ENCODE assay signal across 8 cellular contexts in genomic region chr11:57644748-57645715, GRCh38. TPM values are rescaled to one million over a fixed set of nuclear protein-coding genes. Genes with fewer than 3 reads are reported as not detected.
DNase-seq lines count a peak whose midpoint lies in the region; ATAC-seq, FAIRE-seq and TF ChIP-seq lines count a peak whose summit lies in the region.

No MANE protein-coding gene starts in this region.

- DNase-seq in AG08396 (ENCODE audit: low spot score), result peak; percentile 81
- peak; percentile 72 for DNase-seq in GM18507 (ENCODE audit: extremely low spot score, insufficient read length, low read depth)
- peak; percentile 72 for DNase-seq in NT2/D1 (ENCODE audit: low read depth, low spot score)
- DNase-seq in activated CD8-positive, alpha-beta memory T cell treated with anti-CD3 and anti-CD28 coated beads, Interleukin-2, amount 50 U/mL, for 24 hours (ENCODE audit: extremely low read depth), result peak; percentile 59
- peak; percentile 83 to 90 for DNase-seq in erythroblast (lab: John Stamatoyannopoulos, UW)
- peak; percentile 70 for DNase-seq in natural killer cell
- peak; percentile 78 for DNase-seq in stimulated activated naive CD4-positive, alpha-beta T cell treated with Interleukin-2 at 50 U/mL for 16 hours (lab: John Stamatoyannopoulos, UW)

- no peaks in the 10 kb centered on the region for H3K36me3 Mint-ChIP-seq in natural killer cell

- FAIRE-seq in GM18507 (lab: Jason Lieb, UNC), result peak; percentile 80

- TF ChIP-seq CTCF in natural killer cell (IDR thresholded peaks at IDR 0.05), result peak; percentile 74

- ATAC-seq in HG03354 (IDR thresholded peaks at IDR 0.05; ENCODE audit: poor library complexity, severe bottlenecking, unreplicated experiment) (peak; percentile 61), natural killer cell (peak; percentile 56 to 84 (median 70))

- H3K4me1 Mint-ChIP-seq in natural killer cell, result peaks cover 26 to 35% of the 10 kb centered on the region in 2 donors

- H3K27me3 ChIP-seq in NT2/D1 (ENCODE audit: insufficient read depth, insufficient read length), result no peaks in the 10 kb centered on the region

- H3K4me3 ChIP-seq in NT2/D1 (ENCODE audit: insufficient read length, low read depth), result no peak overlapping the region

- no peaks in the 10 kb centered on the region for H3K9me3 ChIP-seq in NT2/D1 (ENCODE audit: insufficient read depth, low read length)

- H3K36me3 ChIP-seq in NT2/D1 (ENCODE audit: insufficient read depth, insufficient read length, low read length), result peaks cover 53% of the 10 kb centered on the region

- H3K4me1 ChIP-seq in NT2/D1 (ENCODE audit: insufficient read depth, insufficient read length), result peaks cover 34% of the 10 kb centered on the region

- H3K9me3 Mint-ChIP-seq in natural killer cell, result no peaks in the 10 kb centered on the region

- intact Hi-C loops in natural killer cell (cut with micrococcal nuclease), result loop anchor here (1.0 to 2.0 kb wide), 2 partner anchors 114 to 152 kb away; partner anchors contain the start of gene TIMM10

- H3K4me3 Mint-ChIP-seq in natural killer cell, result no peak overlapping the region

- H3K9ac ChIP-seq in NT2/D1 (ENCODE audit: insufficient read length, low read depth), result peak overlapping the region; percentile 18

- peak; percentile 1 for TF ChIP-seq POLR2A in erythroblast (IDR thresholded peaks at IDR 0.05; ENCODE audit: low read length)

- peaks cover 42 to 46% of the 10 kb centered on the region in 2 donors for H3K27me3 Mint-ChIP-seq in natural killer cell (ENCODE audit: low read depth in 2 of 2)

- H3K27ac Mint-ChIP-seq in natural killer cell, result peak overlapping the region in 1 of 2 donors; percentile 35

RNA-seq across cellular contexts. Expression of gene YPEL4, which starts 4.7 kb away (rescaled TPM):
- total RNA-seq in natural killer cell, result 1 to 10 TPM; 1.2 to 1.3 (median 1.2) TPM

RNA-seq across cellular contexts. Expression of gene CLP1, which starts 12.5 kb away (rescaled TPM):
- 10 to 100 TPM; 18.5 to 23.1 (median 22.8) TPM for total RNA-seq in natural killer cell

RNA-seq across cellular contexts. Expression of gene ZDHHC5, which starts 22.9 kb away (rescaled TPM):
- total RNA-seq in natural killer cell, result 10 to 100 TPM; 46.1 to 64.0 (median 55.5) TPM

RNA-seq across cellular contexts. Expression of gene SERPING1, which starts 47.5 kb away (rescaled TPM):
- total RNA-seq in natural killer cell, result under 1 TPM in 1 of 3 donors, not detected in 2; 0.50 TPM
